In genomic region chr7:114924066-114924712, GRCh38 we compare ENCODE assay signal across 11 cellular contexts. TPM values are rescaled to one million over a fixed set of nuclear protein-coding genes. Genes with fewer than 3 reads are reported as not detected.
DNase-seq lines count a peak whose midpoint lies in the region; ATAC-seq and TF ChIP-seq lines count a peak whose summit lies in the region.
"Had no signal": no experiment of that assay in that cellular context is flagged by ENCODE, and none has a peak within 500 bp of the region (broad histone marks: within the 10 kb centered on the region; RNA-seq: fewer than 3 reads in every experiment).

No MANE protein-coding gene starts in this region.

- peaks cover 0 to 62% (median 28%) of the 10 kb centered on the region in 9 donors for H3K4me1 ChIP-seq in heart right ventricle
- H3K4me1 ChIP-seq in Peyer's patch, result peaks cover 0 to 20% (median 7%) of the 10 kb centered on the region in 4 donors
- H3K4me1 ChIP-seq in gastroesophageal sphincter, result peaks cover 2 to 56% (median 8%) of the 10 kb centered on the region in 3 donors
- peaks cover 32% of the 10 kb centered on the region for H3K4me1 ChIP-seq in upper lobe of right lung

- DNase-seq in heart right ventricle (no peak), cardiac septum (ENCODE audit: low spot score) (no peak), Peyer's patch (no peak), upper lobe of right lung (no peak), OCI-M2 (lab: John Stamatoyannopoulos, UW; ENCODE audit: unreplicated experiment) (no peak), NCI-H510A treated with DMSO at 0.1 percent for 48 hours (lab: John Stamatoyannopoulos, UW) (no peak), cortex of kidney (lab: John Stamatoyannopoulos, UW) (no peak)
- DNase-seq: DMS53; NCI-H2107; stimulated activated CD4-positive, alpha-beta T cell treated with anti-CD3 and anti-CD28 coated beads, Interleukin-4, amount 100 ng/mL, for 24 hours had no signal

- H3K27ac ChIP-seq in heart right ventricle (peak overlapping the region in 9 of 10 donors; percentile 79 to 97 (median 92)), Peyer's patch (peak overlapping the region; percentile 82 to 90 (median 87)), gastroesophageal sphincter (peak overlapping the region; percentile 35 to 95 (median 94)), upper lobe of right lung (peak overlapping the region; percentile 92)

- no peak for ATAC-seq in heart right ventricle
- no peak for ATAC-seq in gastroesophageal sphincter
- ATAC-seq in upper lobe of right lung, result no peak

- H3K27me3 ChIP-seq in heart right ventricle (no peaks in the 10 kb centered on the region), Peyer's patch (no peaks in the 10 kb centered on the region), gastroesophageal sphincter (no peaks in the 10 kb centered on the region), upper lobe of right lung (no peaks in the 10 kb centered on the region)

- H3K9me3 ChIP-seq in heart right ventricle, result no peaks in the 10 kb centered on the region
- H3K9me3 ChIP-seq in Peyer's patch, result no peaks in the 10 kb centered on the region
- H3K9me3 ChIP-seq in gastroesophageal sphincter, result no peaks in the 10 kb centered on the region
- H3K9me3 ChIP-seq in upper lobe of right lung, result no peaks in the 10 kb centered on the region

- no peak for TF ChIP-seq POLR2A in Peyer's patch (IDR thresholded peaks at IDR 0.05)
- no peak for TF ChIP-seq POLR2A in gastroesophageal sphincter (IDR thresholded peaks at IDR 0.05)

- TF ChIP-seq CTCF in heart right ventricle (IDR thresholded peaks at IDR 0.05) (no peak), Peyer's patch (IDR thresholded peaks at IDR 0.05) (no peak), gastroesophageal sphincter (IDR thresholded peaks at IDR 0.05) (no peak), upper lobe of right lung (IDR thresholded peaks at IDR 0.05) (no peak)

- TF ChIP-seq EP300 in gastroesophageal sphincter (IDR thresholded peaks at IDR 0.05), result no peak

- intact Hi-C loops in heart right ventricle (cut with DNase I), result loop anchor here in 9 of 10 donors (5.0 to 10.0 kb wide), 8 partner anchors 51 to 291 kb away; no protein-coding TSS in a partner anchor
- intact Hi-C loops in cardiac septum (cut with DNase I), result loop anchor here (5.0 to 10.0 kb wide), 3 partner anchors 63 to 203 kb away; no protein-coding TSS in a partner anchor
- intact Hi-C loops in upper lobe of right lung (cut with DNase I), result no loop called here

- peak overlapping the region in 9 of 10 donors; percentile 32 to 91 (median 87) for H3K4me3 ChIP-seq in heart right ventricle
- H3K4me3 ChIP-seq in Peyer's patch, result peak overlapping the region; percentile 69 to 76 (median 72)
- H3K4me3 ChIP-seq in gastroesophageal sphincter, result peak overlapping the region; percentile 82 to 92
- H3K4me3 ChIP-seq in upper lobe of right lung, result peak overlapping the region; percentile 90

- WGBS in heart right ventricle, 2 donors, result 52 to 54% methylated on average over 4 of the region's 4 CpGs
- 35 to 48% methylated on average over 2 to 4 of the region's 4 CpGs for WGBS in gastroesophageal sphincter (ENCODE audit: low coverage in 1 of 2), 2 donors

- H3K36me3 ChIP-seq in heart right ventricle, result peaks cover 0 to 6% (median 0%) of the 10 kb centered on the region in 9 donors
- H3K36me3 ChIP-seq in Peyer's patch, result no peaks in the 10 kb centered on the region
- H3K36me3 ChIP-seq in gastroesophageal sphincter, result no peaks in the 10 kb centered on the region
- H3K36me3 ChIP-seq in upper lobe of right lung, result no peaks in the 10 kb centered on the region

RNA-seq across cellular contexts. Expression of gene MDFIC, which starts 2.3 kb away (rescaled TPM):
- total RNA-seq in heart right ventricle, result 10 to 100 TPM; 12.1 to 55.7 (median 34.1) TPM
- 10 to 100 TPM in 1 of 2 donors, 1 to 10 TPM in 1; 7.6 to 13.5 TPM for polyA plus RNA-seq in heart right ventricle
- 49.8 TPM for total RNA-seq in cardiac septum
- total RNA-seq in Peyer's patch, result 10 to 100 TPM in 2 of 4 donors, 1 to 10 TPM in 2; 4.3 to 36.3 (median 9.0) TPM
- total RNA-seq in gastroesophageal sphincter, result 10 to 100 TPM; 30.3 to 73.5 (median 38.1) TPM
- 39.0 TPM for total RNA-seq in upper lobe of right lung
